ENCODE assay signal across 8 cellular contexts in genomic region chr13:74135306-74136088, GRCh38. TPM values are rescaled to one million over a fixed set of nuclear protein-coding genes. Genes with fewer than 3 reads are reported as not detected.
DNase-seq lines count a peak whose midpoint lies in the region; ATAC-seq and TF ChIP-seq lines count a peak whose summit lies in the region.

No MANE protein-coding gene starts in this region.

- no peaks in the 10 kb centered on the region for H3K27me3 ChIP-seq in kidney epithelial cell (ENCODE audit: control insufficient read depth, insufficient read depth, low read length)

- no peaks in the 10 kb centered on the region for H3K36me3 ChIP-seq in kidney epithelial cell (ENCODE audit: control insufficient read depth, insufficient read depth, low read length)

- H3K4me3 ChIP-seq in kidney epithelial cell (ENCODE audit: low read depth, low read length) = peak overlapping the region; percentile 62

- H3K27ac ChIP-seq in VCaP = peak overlapping the region; percentile 36; the same call in 1 of the 2 replicates

- TF ChIP-seq CTCF in VCaP (conservative IDR thresholded peaks at IDR 0.05) = no peak
- no peak for TF ChIP-seq CTCF in kidney epithelial cell (IDR thresholded peaks at IDR 0.05; ENCODE audit: insufficient read depth, low read length, poor library complexity, severe bottlenecking)

- DNase-seq in NCI-H2107 (lab: John Stamatoyannopoulos, UW) (peak; percentile 42), NCI-H2107 treated with DMSO at 0.1 percent for 48 hours (lab: John Stamatoyannopoulos, UW; ENCODE audit: unreplicated experiment) (no peak), NCI-H1417 (lab: John Stamatoyannopoulos, UW) (peak; percentile 90 to 98 (median 97)), kidney epithelial cell (ENCODE audit: low read depth) (no peak)
- DNase-seq in central memory CD4-positive, alpha-beta T cell = peak; percentile 56
- DNase-seq in stimulated activated CD4-positive, alpha-beta T cell treated with anti-CD3 and anti-CD28 coated beads, Interleukin-15, amount 100 ng/mL, for 48 hours (ENCODE audit: low read depth in 2 of 2) = peak; percentile 38 to 48

- ATAC-seq in HG02759 (IDR thresholded peaks at IDR 0.05; ENCODE audit: unreplicated experiment) = peak; percentile 59

RNA-seq across cellular contexts. Expression of gene KLF12, which starts 1.3 kb away (rescaled TPM):
- 11.9 and 13.1 TPM in 2 replicates for total RNA-seq in kidney epithelial cell

Comparison
In these comparisons a context has a peak if more than half of its experiments do, and no peak if none do; other contexts are left out.
1. DNase-seq: peak in NCI-H2107 (single experiment), NCI-H1417 (3 of 3), central memory CD4-positive, alpha-beta T cell (single experiment) and stimulated activated CD4-positive, alpha-beta T cell treated with anti-CD3 and anti-CD28 coated beads, Interleukin-15, amount 100 ng/mL, for 48 hours (2 of 2); none in NCI-H2107 treated with DMSO at 0.1 percent for 48 hours (single experiment) and kidney epithelial cell (single experiment).